In the genomic region with DNA sequence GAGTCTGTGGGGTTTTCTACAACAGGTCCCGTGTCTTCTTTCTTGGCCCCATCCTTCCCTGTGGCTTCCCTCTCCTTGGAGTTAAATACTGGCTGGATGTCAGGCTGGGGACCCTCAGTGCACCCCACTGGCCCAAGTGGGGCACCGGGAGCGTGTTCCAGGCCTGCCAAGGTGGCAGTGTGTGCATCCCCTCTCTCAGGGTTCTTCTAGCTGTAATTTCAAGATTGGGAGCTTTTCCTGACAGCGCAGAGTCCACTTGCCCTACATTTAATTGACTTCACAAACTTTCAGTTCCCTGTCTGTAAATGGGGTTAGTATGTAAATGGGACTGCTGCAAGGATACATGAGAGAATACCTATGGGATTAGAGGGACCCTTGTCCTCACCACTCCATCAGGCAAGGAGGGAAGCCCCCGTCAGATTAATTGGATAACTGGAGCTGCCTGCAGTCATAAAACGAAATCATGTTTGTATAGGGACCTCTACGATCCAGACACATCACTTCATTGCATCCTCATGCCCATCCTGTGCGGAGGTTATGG, we compare ENCODE assay signal across 1 cellular context.
TF ChIP-seq lines count a peak whose summit lies in the region.

No MANE protein-coding gene starts in this region.

TF ChIP-seq in GM12878, 131 proteins besides CTCF, POLR2A, EP300 and RAD21:
- TF ChIP-seq SIX5 (IDR thresholded peaks at IDR 0.05; ENCODE audit: low read depth, low read length, severe bottlenecking) (no peak), NFXL1 (IDR thresholded peaks at IDR 0.05; ENCODE audit: borderline replicate concordance) (no peak), SMARCA5 (IDR thresholded peaks at IDR 0.05) (0 out of 2 replicates have a peak, but pooled peaks have one; percentile 12), STAT1 (conservative IDR thresholded peaks at IDR 0.05) (no peak), ZNF24 (IDR thresholded peaks at IDR 0.05) (peak; percentile 75), ZNF217 (IDR thresholded peaks at IDR 0.05) (0 out of 2 replicates have a peak, but pooled peaks have one; percentile 19), SREBF2 (IDR thresholded peaks at IDR 0.05; ENCODE audit: low read length) (no peak), SPI1 (IDR thresholded peaks at IDR 0.05; ENCODE audit: borderline replicate concordance, insufficient read depth, low read depth, low read length) (peak; percentile 52; the same call in 1 of the 2 replicates)
- TF ChIP-seq, protein P1, sequence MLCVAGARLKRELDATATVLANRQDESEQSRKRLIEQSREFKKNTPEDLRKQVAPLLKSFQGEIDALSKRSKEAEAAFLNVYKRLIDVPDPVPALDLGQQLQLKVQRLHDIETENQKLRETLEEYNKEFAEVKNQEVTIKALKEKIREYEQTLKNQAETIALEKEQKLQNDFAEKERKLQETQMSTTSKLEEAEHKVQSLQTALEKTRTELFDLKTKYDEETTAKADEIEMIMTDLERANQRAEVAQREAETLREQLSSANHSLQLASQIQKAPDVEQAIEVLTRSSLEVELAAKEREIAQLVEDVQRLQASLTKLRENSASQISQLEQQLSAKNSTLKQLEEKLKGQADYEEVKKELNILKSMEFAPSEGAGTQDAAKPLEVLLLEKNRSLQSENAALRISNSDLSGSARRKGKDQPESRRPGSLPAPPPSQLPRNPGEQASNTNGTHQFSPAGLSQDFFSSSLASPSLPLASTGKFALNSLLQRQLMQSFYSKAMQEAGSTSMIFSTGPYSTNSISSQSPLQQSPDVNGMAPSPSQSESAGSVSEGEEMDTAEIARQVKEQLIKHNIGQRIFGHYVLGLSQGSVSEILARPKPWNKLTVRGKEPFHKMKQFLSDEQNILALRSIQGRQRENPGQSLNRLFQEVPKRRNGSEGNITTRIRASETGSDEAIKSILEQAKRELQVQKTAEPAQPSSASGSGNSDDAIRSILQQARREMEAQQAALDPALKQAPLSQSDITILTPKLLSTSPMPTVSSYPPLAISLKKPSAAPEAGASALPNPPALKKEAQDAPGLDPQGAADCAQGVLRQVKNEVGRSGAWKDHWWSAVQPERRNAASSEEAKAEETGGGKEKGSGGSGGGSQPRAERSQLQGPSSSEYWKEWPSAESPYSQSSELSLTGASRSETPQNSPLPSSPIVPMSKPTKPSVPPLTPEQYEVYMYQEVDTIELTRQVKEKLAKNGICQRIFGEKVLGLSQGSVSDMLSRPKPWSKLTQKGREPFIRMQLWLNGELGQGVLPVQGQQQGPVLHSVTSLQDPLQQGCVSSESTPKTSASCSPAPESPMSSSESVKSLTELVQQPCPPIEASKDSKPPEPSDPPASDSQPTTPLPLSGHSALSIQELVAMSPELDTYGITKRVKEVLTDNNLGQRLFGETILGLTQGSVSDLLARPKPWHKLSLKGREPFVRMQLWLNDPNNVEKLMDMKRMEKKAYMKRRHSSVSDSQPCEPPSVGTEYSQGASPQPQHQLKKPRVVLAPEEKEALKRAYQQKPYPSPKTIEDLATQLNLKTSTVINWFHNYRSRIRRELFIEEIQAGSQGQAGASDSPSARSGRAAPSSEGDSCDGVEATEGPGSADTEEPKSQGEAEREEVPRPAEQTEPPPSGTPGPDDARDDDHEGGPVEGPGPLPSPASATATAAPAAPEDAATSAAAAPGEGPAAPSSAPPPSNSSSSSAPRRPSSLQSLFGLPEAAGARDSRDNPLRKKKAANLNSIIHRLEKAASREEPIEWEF (IDR thresholded peaks at IDR 0.05; ENCODE audit: insufficient replicate concordance, low read depth, low read length), result no peak
- TF ChIP-seq, protein P2, sequence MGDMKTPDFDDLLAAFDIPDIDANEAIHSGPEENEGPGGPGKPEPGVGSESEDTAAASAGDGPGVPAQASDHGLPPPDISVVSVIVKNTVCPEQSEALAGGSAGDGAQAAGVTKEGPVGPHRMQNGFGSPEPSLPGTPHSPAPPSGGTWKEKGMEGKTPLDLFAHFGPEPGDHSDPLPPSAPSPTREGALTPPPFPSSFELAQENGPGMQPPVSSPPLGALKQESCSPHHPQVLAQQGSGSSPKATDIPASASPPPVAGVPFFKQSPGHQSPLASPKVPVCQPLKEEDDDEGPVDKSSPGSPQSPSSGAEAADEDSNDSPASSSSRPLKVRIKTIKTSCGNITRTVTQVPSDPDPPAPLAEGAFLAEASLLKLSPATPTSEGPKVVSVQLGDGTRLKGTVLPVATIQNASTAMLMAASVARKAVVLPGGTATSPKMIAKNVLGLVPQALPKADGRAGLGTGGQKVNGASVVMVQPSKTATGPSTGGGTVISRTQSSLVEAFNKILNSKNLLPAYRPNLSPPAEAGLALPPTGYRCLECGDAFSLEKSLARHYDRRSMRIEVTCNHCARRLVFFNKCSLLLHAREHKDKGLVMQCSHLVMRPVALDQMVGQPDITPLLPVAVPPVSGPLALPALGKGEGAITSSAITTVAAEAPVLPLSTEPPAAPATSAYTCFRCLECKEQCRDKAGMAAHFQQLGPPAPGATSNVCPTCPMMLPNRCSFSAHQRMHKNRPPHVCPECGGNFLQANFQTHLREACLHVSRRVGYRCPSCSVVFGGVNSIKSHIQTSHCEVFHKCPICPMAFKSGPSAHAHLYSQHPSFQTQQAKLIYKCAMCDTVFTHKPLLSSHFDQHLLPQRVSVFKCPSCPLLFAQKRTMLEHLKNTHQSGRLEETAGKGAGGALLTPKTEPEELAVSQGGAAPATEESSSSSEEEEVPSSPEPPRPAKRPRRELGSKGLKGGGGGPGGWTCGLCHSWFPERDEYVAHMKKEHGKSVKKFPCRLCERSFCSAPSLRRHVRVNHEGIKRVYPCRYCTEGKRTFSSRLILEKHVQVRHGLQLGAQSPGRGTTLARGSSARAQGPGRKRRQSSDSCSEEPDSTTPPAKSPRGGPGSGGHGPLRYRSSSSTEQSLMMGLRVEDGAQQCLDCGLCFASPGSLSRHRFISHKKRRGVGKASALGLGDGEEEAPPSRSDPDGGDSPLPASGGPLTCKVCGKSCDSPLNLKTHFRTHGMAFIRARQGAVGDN (IDR thresholded peaks at IDR 0.05), result peak; percentile 31; the same call in 1 of the 2 replicates
- TF ChIP-seq, protein P3, sequence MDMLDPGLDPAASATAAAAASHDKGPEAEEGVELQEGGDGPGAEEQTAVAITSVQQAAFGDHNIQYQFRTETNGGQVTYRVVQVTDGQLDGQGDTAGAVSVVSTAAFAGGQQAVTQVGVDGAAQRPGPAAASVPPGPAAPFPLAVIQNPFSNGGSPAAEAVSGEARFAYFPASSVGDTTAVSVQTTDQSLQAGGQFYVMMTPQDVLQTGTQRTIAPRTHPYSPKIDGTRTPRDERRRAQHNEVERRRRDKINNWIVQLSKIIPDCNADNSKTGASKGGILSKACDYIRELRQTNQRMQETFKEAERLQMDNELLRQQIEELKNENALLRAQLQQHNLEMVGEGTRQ (IDR thresholded peaks at IDR 0.05; ENCODE audit: borderline replicate concordance, low read depth, low read length), result no peak
- TF ChIP-seq, protein P4, sequence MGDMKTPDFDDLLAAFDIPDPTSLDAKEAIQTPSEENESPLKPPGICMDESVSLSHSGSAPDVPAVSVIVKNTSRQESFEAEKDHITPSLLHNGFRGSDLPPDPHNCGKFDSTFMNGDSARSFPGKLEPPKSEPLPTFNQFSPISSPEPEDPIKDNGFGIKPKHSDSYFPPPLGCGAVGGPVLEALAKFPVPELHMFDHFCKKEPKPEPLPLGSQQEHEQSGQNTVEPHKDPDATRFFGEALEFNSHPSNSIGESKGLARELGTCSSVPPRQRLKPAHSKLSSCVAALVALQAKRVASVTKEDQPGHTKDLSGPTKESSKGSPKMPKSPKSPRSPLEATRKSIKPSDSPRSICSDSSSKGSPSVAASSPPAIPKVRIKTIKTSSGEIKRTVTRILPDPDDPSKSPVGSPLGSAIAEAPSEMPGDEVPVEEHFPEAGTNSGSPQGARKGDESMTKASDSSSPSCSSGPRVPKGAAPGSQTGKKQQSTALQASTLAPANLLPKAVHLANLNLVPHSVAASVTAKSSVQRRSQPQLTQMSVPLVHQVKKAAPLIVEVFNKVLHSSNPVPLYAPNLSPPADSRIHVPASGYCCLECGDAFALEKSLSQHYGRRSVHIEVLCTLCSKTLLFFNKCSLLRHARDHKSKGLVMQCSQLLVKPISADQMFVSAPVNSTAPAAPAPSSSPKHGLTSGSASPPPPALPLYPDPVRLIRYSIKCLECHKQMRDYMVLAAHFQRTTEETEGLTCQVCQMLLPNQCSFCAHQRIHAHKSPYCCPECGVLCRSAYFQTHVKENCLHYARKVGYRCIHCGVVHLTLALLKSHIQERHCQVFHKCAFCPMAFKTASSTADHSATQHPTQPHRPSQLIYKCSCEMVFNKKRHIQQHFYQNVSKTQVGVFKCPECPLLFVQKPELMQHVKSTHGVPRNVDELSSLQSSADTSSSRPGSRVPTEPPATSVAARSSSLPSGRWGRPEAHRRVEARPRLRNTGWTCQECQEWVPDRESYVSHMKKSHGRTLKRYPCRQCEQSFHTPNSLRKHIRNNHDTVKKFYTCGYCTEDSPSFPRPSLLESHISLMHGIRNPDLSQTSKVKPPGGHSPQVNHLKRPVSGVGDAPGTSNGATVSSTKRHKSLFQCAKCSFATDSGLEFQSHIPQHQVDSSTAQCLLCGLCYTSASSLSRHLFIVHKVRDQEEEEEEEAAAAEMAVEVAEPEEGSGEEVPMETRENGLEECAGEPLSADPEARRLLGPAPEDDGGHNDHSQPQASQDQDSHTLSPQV (IDR thresholded peaks at IDR 0.05), result peak; percentile 59; the same call in 1 of the 2 replicates
